In genomic region chr1:152906023-152906565, GRCh38 we compare ENCODE assay signal across 17 cellular contexts. TPM values are rescaled to one million over a fixed set of nuclear protein-coding genes. Genes with fewer than 3 reads are reported as not detected.
DNase-seq lines count a peak whose midpoint lies in the region; ATAC-seq, FAIRE-seq and TF ChIP-seq lines count a peak whose summit lies in the region.
"Had no signal": no experiment of that assay in that cellular context is flagged by ENCODE, and none has a peak within 500 bp of the region (broad histone marks: within the 10 kb centered on the region; RNA-seq: fewer than 3 reads in every experiment).

No MANE protein-coding gene starts in this region.

- CTCF ChIA-PET in CD8-positive, alpha-beta memory T cell (lab: Charles Lee): no interaction called here

- H3K27me3 Mint-ChIP-seq in CD8-positive, alpha-beta memory T cell: peaks cover 18 to 56% of the 10 kb centered on the region in 2 donors
- H3K27me3 Mint-ChIP-seq in natural killer cell treated with Interleukin-12 subunit alpha and Interleukin-12 subunit beta and Interleukin-15 and Interleukin-18, amount 100 ng/mL, for 72 hours: peaks cover 16 to 24% of the 10 kb centered on the region in 2 donors

- H3K27ac Mint-ChIP-seq in CD8-positive, alpha-beta memory T cell: peak overlapping the region in 5 of 8 donors; percentile 24 to 86 (median 64)
- H3K27ac Mint-ChIP-seq in natural killer cell treated with Interleukin-12 subunit alpha and Interleukin-12 subunit beta and Interleukin-15 and Interleukin-18, amount 100 ng/mL, for 72 hours: peak overlapping the region in 1 of 2 donors; percentile 32
- H3K27ac Mint-ChIP-seq: CD4-positive, alpha-beta T cell had no signal

- TF ChIP-seq CTCF in bronchial epithelial cell (IDR thresholded peaks at IDR 0.05; ENCODE audit: insufficient read depth, low read length, severe bottlenecking): no peak

- POLR2A ChIA-PET in CD8-positive, alpha-beta memory T cell (lab: Charles Lee): no interaction called here

- no peak overlapping the region for H3K4me3 ChIP-seq in CD8-positive, alpha-beta memory T cell (ENCODE audit: low read length)
- H3K4me3 ChIP-seq in bronchial epithelial cell (ENCODE audit: low read depth, low read length): no peak overlapping the region

- peak overlapping the region in 3 of 7 donors; percentile 20 to 22 (median 21) for H3K4me3 Mint-ChIP-seq in CD8-positive, alpha-beta memory T cell
- peak overlapping the region; percentile 2 for H3K4me3 Mint-ChIP-seq in natural killer cell treated with Interleukin-12 subunit alpha and Interleukin-12 subunit beta and Interleukin-15 and Interleukin-18, amount 100 ng/mL, for 72 hours
- H3K4me3 Mint-ChIP-seq: CD4-positive, alpha-beta T cell had no signal

- no peaks in the 10 kb centered on the region for H3K9me3 Mint-ChIP-seq in CD8-positive, alpha-beta memory T cell
- no peaks in the 10 kb centered on the region for H3K9me3 Mint-ChIP-seq in natural killer cell treated with Interleukin-12 subunit alpha and Interleukin-12 subunit beta and Interleukin-15 and Interleukin-18, amount 100 ng/mL, for 72 hours
- H3K9me3 Mint-ChIP-seq: CD4-positive, alpha-beta T cell had no signal

- H3K4me1 Mint-ChIP-seq in CD8-positive, alpha-beta memory T cell: no peaks in the 10 kb centered on the region
- peaks cover 4 to 11% of the 10 kb centered on the region in 2 donors for H3K4me1 Mint-ChIP-seq in natural killer cell treated with Interleukin-12 subunit alpha and Interleukin-12 subunit beta and Interleukin-15 and Interleukin-18, amount 100 ng/mL, for 72 hours (ENCODE audit: low read depth in 2 of 2)

- H3K27me3 ChIP-seq in CD8-positive, alpha-beta memory T cell (ENCODE audit: insufficient read depth, low read length, poor library complexity, severe bottlenecking): peaks cover 3% of the 10 kb centered on the region
- peaks cover 5% of the 10 kb centered on the region for H3K27me3 ChIP-seq in bronchial epithelial cell (ENCODE audit: control insufficient read depth, insufficient read depth, low read length)

- H3K36me3 ChIP-seq in CD8-positive, alpha-beta memory T cell (ENCODE audit: insufficient read depth, low read length): no peaks in the 10 kb centered on the region
- no peaks in the 10 kb centered on the region for H3K36me3 ChIP-seq in bronchial epithelial cell (ENCODE audit: control insufficient read depth, insufficient read depth, low read length)
- H3K36me3 ChIP-seq: neutrophil had no signal

- no peak overlapping the region for H3K27ac ChIP-seq in CD8-positive, alpha-beta memory T cell (ENCODE audit: low read depth, low read length)
- H3K27ac ChIP-seq: neutrophil had no signal

- no peaks in the 10 kb centered on the region for H3K9me3 ChIP-seq in CD8-positive, alpha-beta memory T cell (ENCODE audit: low read length)
- H3K9me3 ChIP-seq: neutrophil had no signal

- H3K36me3 Mint-ChIP-seq in CD8-positive, alpha-beta memory T cell: no peaks in the 10 kb centered on the region
- H3K36me3 Mint-ChIP-seq in natural killer cell treated with Interleukin-12 subunit alpha and Interleukin-12 subunit beta and Interleukin-15 and Interleukin-18, amount 100 ng/mL, for 72 hours: no peaks in the 10 kb centered on the region

- no peaks in the 10 kb centered on the region for H3K4me1 ChIP-seq in CD8-positive, alpha-beta memory T cell (ENCODE audit: insufficient read depth, low read length)

- no peak for FAIRE-seq in HTR-8/SVneo (lab: Jason Lieb, UNC)
- peak; percentile 96 for FAIRE-seq in bronchial epithelial cell (lab: Jason Lieb, UNC)

- peak in 1 of 2 donors; percentile 41 for ATAC-seq in natural killer cell treated with Interleukin-12 subunit alpha and Interleukin-12 subunit beta and Interleukin-15 and Interleukin-18, amount 100 ng/mL, for 72 hours
- ATAC-seq in GM21526 (IDR thresholded peaks at IDR 0.05; ENCODE audit: low FRiP score, unreplicated experiment): no peak

- no peak for DNase-seq in CD8-positive, alpha-beta memory T cell
- DNase-seq in HTR-8/SVneo (ENCODE audit: insufficient read length, low spot score): peak; percentile 37
- DNase-seq in bronchial epithelial cell (ENCODE audit: low read depth): peak; percentile 97
- DNase-seq in natural killer cell treated with Interleukin-12 subunit alpha and Interleukin-12 subunit beta and Interleukin-15 and Interleukin-18, amount 100 ng/mL, for 72 hours (ENCODE audit: low spot score): no peak
- DNase-seq in NCI-H69 (lab: John Stamatoyannopoulos, UW): no peak
- DNase-seq in DMS53 (lab: John Stamatoyannopoulos, UW): no peak
- DNase-seq in NCI-H146 treated with DMSO at 0.1 percent for 48 hours (lab: John Stamatoyannopoulos, UW; ENCODE audit: unreplicated experiment): no peak
- DNase-seq: activated CD8-positive, alpha-beta memory T cell treated with anti-CD3 and anti-CD28 coated beads, Interleukin-2, amount 50 U/mL, for 48 hours; anterior cingulate cortex; CD4-positive, alpha-beta T cell; kidney glomerular epithelial cell; NCI-H1048; stimulated activated CD4-positive, alpha-beta T cell treated with anti-CD3 and anti-CD28 coated beads, Interleukin-1b, Interleukin-23, amount 100 ng/mL, for 48 hours had no signal

RNA-seq across cellular contexts. Expression of gene IVL, which starts 2.3 kb away (rescaled TPM):
- not detected for total RNA-seq in CD8-positive, alpha-beta memory T cell
- not detected for polyA plus RNA-seq in CD8-positive, alpha-beta memory T cell
- 1.6 and 14.6 TPM in 2 replicates for total RNA-seq in bronchial epithelial cell
- total RNA-seq in natural killer cell treated with Interleukin-12 subunit alpha and Interleukin-12 subunit beta and Interleukin-15 and Interleukin-18, amount 100 ng/mL, for 72 hours: not detected
- total RNA-seq: CD4-positive, alpha-beta T cell; T-helper 2 cell treated with Interferon-gamma antibody and Interleukin-4, amounts not matched to agents 100 ng/mL and 5 ng/mL, for 36 hours had no signal

RNA-seq across cellular contexts. Expression of gene SMCP, which starts 28.0 kb away (rescaled TPM):
- not detected for total RNA-seq in CD8-positive, alpha-beta memory T cell
- not detected for polyA plus RNA-seq in CD8-positive, alpha-beta memory T cell
- total RNA-seq in bronchial epithelial cell: not detected in 2 replicates
- not detected for total RNA-seq in natural killer cell treated with Interleukin-12 subunit alpha and Interleukin-12 subunit beta and Interleukin-15 and Interleukin-18, amount 100 ng/mL, for 72 hours
- total RNA-seq: CD4-positive, alpha-beta T cell; epithelial cell of proximal tubule; T-helper 2 cell treated with Interferon-gamma antibody and Interleukin-4, amounts not matched to agents 100 ng/mL and 5 ng/mL, for 36 hours had no signal

RNA-seq across cellular contexts. Expression of gene SPRR5, which starts 40.9 kb away (rescaled TPM):
- not detected for total RNA-seq in CD8-positive, alpha-beta memory T cell
- not detected for polyA plus RNA-seq in CD8-positive, alpha-beta memory T cell
- not detected in 2 replicates for total RNA-seq in bronchial epithelial cell
- not detected for total RNA-seq in natural killer cell treated with Interleukin-12 subunit alpha and Interleukin-12 subunit beta and Interleukin-15 and Interleukin-18, amount 100 ng/mL, for 72 hours
- total RNA-seq: CD4-positive, alpha-beta T cell; epithelial cell of proximal tubule; T-helper 2 cell treated with Interferon-gamma antibody and Interleukin-4, amounts not matched to agents 100 ng/mL and 5 ng/mL, for 36 hours had no signal

RNA-seq across cellular contexts. Expression of gene LCE7A, which starts 46.3 kb away (rescaled TPM):
- not detected for total RNA-seq in CD8-positive, alpha-beta memory T cell
- not detected for polyA plus RNA-seq in CD8-positive, alpha-beta memory T cell
- not detected in 2 replicates for total RNA-seq in bronchial epithelial cell
- total RNA-seq in natural killer cell treated with Interleukin-12 subunit alpha and Interleukin-12 subunit beta and Interleukin-15 and Interleukin-18, amount 100 ng/mL, for 72 hours: not detected
- total RNA-seq: CD4-positive, alpha-beta T cell; epithelial cell of proximal tubule; T-helper 2 cell treated with Interferon-gamma antibody and Interleukin-4, amounts not matched to agents 100 ng/mL and 5 ng/mL, for 36 hours had no signal

Comparison
In these comparisons a context has a peak if more than half of its experiments do, and no peak if none do; other contexts are left out.
1. DNase-seq: peak in HTR-8/SVneo (single experiment) and bronchial epithelial cell (single experiment); none in CD8-positive, alpha-beta memory T cell (0 of 5), natural killer cell treated with Interleukin-12 subunit alpha and Interleukin-12 subunit beta and Interleukin-15 and Interleukin-18, amount 100 ng/mL, for 72 hours (single experiment), NCI-H69 (single experiment), DMS53 (single experiment) and NCI-H146 treated with DMSO at 0.1 percent for 48 hours (single experiment).